Comparison of ENCODE assay signal across 15 cellular contexts in genomic region chr12:57218030-57218853, GRCh38. TPM values are rescaled to one million over a fixed set of nuclear protein-coding genes. Genes with fewer than 3 reads are reported as not detected.
DNase-seq lines count a peak whose midpoint lies in the region; ATAC-seq, FAIRE-seq and TF ChIP-seq lines count a peak whose summit lies in the region.
"Had no signal": no experiment of that assay in that cellular context is flagged by ENCODE, and none has a peak within 500 bp of the region (broad histone marks: within the 10 kb centered on the region; RNA-seq: fewer than 3 reads in every experiment).

No MANE protein-coding gene starts in this region.

- no peaks in the 10 kb centered on the region for H3K9me3 Mint-ChIP-seq in activated CD4-positive, alpha-beta T cell treated with anti-CD3 and anti-CD28 coated beads, Interleukin-2, amount 10 ng/mL, durations not matched to agents 24 days and 14 days
- H3K9me3 Mint-ChIP-seq: activated T-cell treated with anti-CD3 and anti-CD28 coated beads, Interleukin-2, amount 50 U/mL, for 72 hours had no signal

- no peaks in the 10 kb centered on the region for H3K79me1 ChIP-seq in H1 (ENCODE audit: low read depth, low read length)

- no peak for DNase-seq in activated CD4-positive, alpha-beta T cell treated with anti-CD3 and anti-CD28 coated beads, Interleukin-2, amount 10 ng/mL, durations not matched to agents 24 days and 14 days
- DNase-seq in activated CD4-positive, alpha-beta T cell treated with anti-CD3 and anti-CD28 coated beads, Interleukin-2, amount 50 U/mL, for 4 hours: no peak
- DNase-seq in NT2/D1 (ENCODE audit: low read depth, low spot score): no peak
- DNase-seq in H1 (ENCODE audit: low read depth in 1 of 2, low spot score in 2 of 2): peak in 1 of 2 experiments; percentile 49
- DNase-seq in prostate gland (ENCODE audit: low spot score): peak; percentile 67
- no peak for DNase-seq in mucosa of gallbladder (ENCODE audit: low spot score)
- no peak for DNase-seq in stimulated activated naive CD4-positive, alpha-beta T cell treated with Interleukin-2 at 50 U/mL for 16 hours (lab: John Stamatoyannopoulos, UW)
- DNase-seq: ACHN; activated T-cell treated with anti-CD3 and anti-CD28 coated beads, Interleukin-2, amount 50 U/mL, for 72 hours; NCI-H446 treated with DMSO at 0.1 percent for 48 hours; pancreas had no signal

- peaks cover 42% of the 10 kb centered on the region for H3K4me1 Mint-ChIP-seq in activated CD4-positive, alpha-beta T cell treated with anti-CD3 and anti-CD28 coated beads, Interleukin-2, amount 10 ng/mL, durations not matched to agents 24 days and 14 days

- no peak overlapping the region for H2AFZ ChIP-seq in H1 (ENCODE audit: low read length)

- H3K27ac ChIP-seq in H1 (ENCODE audit: low read depth, low read length) (no peak overlapping the region), prostate gland (peak overlapping the region in 1 of 2 donors; percentile 42)
- H3K27ac ChIP-seq: pancreas had no signal

- TF ChIP-seq POLR2A in H1 (IDR thresholded peaks at IDR 0.05; ENCODE audit: control extremely low read depth in 1 of 2, low read depth in 2 of 2, low read length in 2 of 2) (no peak), prostate gland (IDR thresholded peaks at IDR 0.05) (no peak)

- 54% methylated on average over 5 of the region's 5 CpGs; no CpG with 5 or more reads in 1 of the 2 experiments for WGBS in H1 (ENCODE audit: extremely low coverage in 1 of 2, insufficient coverage in 1 of 2, insufficient read length in 1 of 2, insufficient replicate concordance in 2 of 2, low coverage in 1 of 2, low lambda C conversion rate in 2 of 2, missing lambda C conversion rate in 1 of 2), 2 experiments
- 81% methylated on average over 5 of the region's 5 CpGs for WGBS in prostate gland

- H3K27me3 Mint-ChIP-seq in activated CD4-positive, alpha-beta T cell treated with anti-CD3 and anti-CD28 coated beads, Interleukin-2, amount 10 ng/mL, durations not matched to agents 24 days and 14 days: peaks cover 83% of the 10 kb centered on the region

- no peak overlapping the region for H3K27ac Mint-ChIP-seq in activated CD4-positive, alpha-beta T cell treated with anti-CD3 and anti-CD28 coated beads, Interleukin-2, amount 10 ng/mL, durations not matched to agents 24 days and 14 days
- H3K27ac Mint-ChIP-seq: activated T-cell treated with anti-CD3 and anti-CD28 coated beads, Interleukin-2, amount 50 U/mL, for 72 hours had no signal

- H4K91ac ChIP-seq in H1 (replicated peaks; ENCODE audit: insufficient read length, low read length): peak overlapping the region; percentile 45

- no peak overlapping the region for H3K4ac ChIP-seq in H1 (replicated peaks; ENCODE audit: insufficient read length, low read depth, low read length)

- peaks cover 59% of the 10 kb centered on the region for H3K4me1 ChIP-seq in NT2/D1 (ENCODE audit: insufficient read depth, insufficient read length)
- peaks cover 9 to 62% (median 45%) of the 10 kb centered on the region in 4 experiments for H3K4me1 ChIP-seq in H1 (replicated peaks in 1 of 4; ENCODE audit: control insufficient read depth in 3 of 4, insufficient read depth in 4 of 4, low read length in 3 of 4)
- H3K4me1 ChIP-seq in prostate gland (replicated peaks): peaks cover 20% of the 10 kb centered on the region

- peaks cover 7% of the 10 kb centered on the region for H3K36me3 ChIP-seq in NT2/D1 (ENCODE audit: insufficient read depth, insufficient read length, low read length)
- no peaks in the 10 kb centered on the region for H3K36me3 ChIP-seq in H1 (ENCODE audit: control insufficient read depth in 2 of 4, insufficient read depth in 4 of 4, low read length in 3 of 4)
- no peaks in the 10 kb centered on the region for H3K36me3 ChIP-seq in prostate gland
- H3K36me3 ChIP-seq: HAP-1, pancreas had no signal

- no peak for FAIRE-seq in H1 (lab: Jason Lieb, UNC)
- FAIRE-seq: pancreas had no signal

- H3K9me3 ChIP-seq in NT2/D1 (ENCODE audit: insufficient read depth, low read length) (no peaks in the 10 kb centered on the region), H1 (ENCODE audit: insufficient read depth in 2 of 2, low read depth in 1 of 2, low read length in 1 of 2) (no peaks in the 10 kb centered on the region), prostate gland (no peaks in the 10 kb centered on the region)
- H3K9me3 ChIP-seq: HAP-1, pancreas had no signal

- CTCF ChIA-PET in H1 (lab: Charles Lee; ENCODE audit: partially characterized antibody): interaction anchor here (0.9 to 10.1 kb wide), 3 partner anchors 21 to 45 kb away, joined by 3 to 726 read pairs (median 3); partner anchors contain the start of genes SHMT2 and STAC3

- no peak overlapping the region for H2BK20ac ChIP-seq in H1 (ENCODE audit: low read length)

- intact Hi-C loops in activated CD4-positive, alpha-beta T cell treated with anti-CD3 and anti-CD28 coated beads, Interleukin-2, amount 10 ng/mL, durations not matched to agents 24 days and 14 days (cut with micrococcal nuclease): no loop called here
- intact Hi-C loops in prostate gland (cut with DNase I): no loop called here

- H3K4me3 ChIP-seq in NT2/D1 (ENCODE audit: insufficient read length, low read depth): no peak overlapping the region
- no peak overlapping the region for H3K4me3 ChIP-seq in H1 (ENCODE audit: extremely low read depth in 1 of 4, insufficient read depth in 2 of 4, low read depth in 3 of 4, low read length in 4 of 4)
- H3K4me3 ChIP-seq in prostate gland: no peak overlapping the region

- no peak overlapping the region for H3K56ac ChIP-seq in H1 (replicated peaks; ENCODE audit: insufficient read length, low read depth, low read length)

- no peak overlapping the region for H4K5ac ChIP-seq in H1 (ENCODE audit: insufficient read length, low read depth, low read length)

- H2AK5ac ChIP-seq in H1 (ENCODE audit: low read depth, low read length): peak overlapping the region; percentile 82

- H3K27me3 ChIP-seq in NT2/D1 (ENCODE audit: insufficient read depth, insufficient read length) (peaks cover 90% of the 10 kb centered on the region), H1 (replicated peaks in 1 of 4; ENCODE audit: control insufficient read depth in 3 of 4, extremely low read depth in 1 of 4, insufficient read depth in 3 of 4, low read length in 3 of 4) (peaks cover 78 to 94% (median 92%) of the 10 kb centered on the region in 4 experiments), prostate gland (replicated peaks; ENCODE audit: insufficient read depth) (peaks cover 2% of the 10 kb centered on the region)

- TF ChIP-seq EP300 in H1 (IDR thresholded peaks at IDR 0.05; ENCODE audit: borderline replicate concordance in 1 of 2, low read depth in 2 of 2, low read length in 2 of 2): no peak

- H4K8ac ChIP-seq in H1 (ENCODE audit: extremely low read depth, insufficient read depth, low read length): no peak overlapping the region

- H3K18ac ChIP-seq in H1 (ENCODE audit: extremely low read depth, low read length): no peak overlapping the region

- H2BK120ac ChIP-seq in H1 (replicated peaks; ENCODE audit: low read depth, low read length): peak overlapping the region; percentile 19

- H3K4me3 Mint-ChIP-seq in activated CD4-positive, alpha-beta T cell treated with anti-CD3 and anti-CD28 coated beads, Interleukin-2, amount 10 ng/mL, durations not matched to agents 24 days and 14 days: peak overlapping the region; percentile 86

- H2BK12ac ChIP-seq in H1 (ENCODE audit: low read depth, low read length): 0 out of 2 replicates have a peak overlapping the region, but pooled peaks have one; percentile 84

- H2BK15ac ChIP-seq in H1 (ENCODE audit: low read length): peak overlapping the region; percentile 98; the same call in 1 of the 2 replicates

- H2BK5ac ChIP-seq in H1 (ENCODE audit: low read depth, low read length): no peak overlapping the region; the same call in 1 of the 2 replicates

- H3K23ac ChIP-seq in H1 (ENCODE audit: insufficient read length): no peak overlapping the region

- POLR2A ChIA-PET in H1 (lab: Charles Lee; ENCODE audit: partially characterized antibody): interaction anchor here (0.9 to 8.8 kb wide), 5 partner anchors 17 to 269 kb away, joined by 3 to 686 read pairs (median 4); partner anchors contain the start of genes INHBE, MARS1 and SHMT2

- no peak for ATAC-seq in GM18498 (IDR thresholded peaks at IDR 0.05; ENCODE audit: unreplicated experiment)
- ATAC-seq: activated T-cell treated with anti-CD3 and anti-CD28 coated beads, Interleukin-2, amount 50 U/mL, for 72 hours; pancreas; Right ventricle myocardium inferior had no signal

- H3K36me3 Mint-ChIP-seq in activated CD4-positive, alpha-beta T cell treated with anti-CD3 and anti-CD28 coated beads, Interleukin-2, amount 10 ng/mL, durations not matched to agents 24 days and 14 days (ENCODE audit: low read depth): peaks cover 2% of the 10 kb centered on the region

- no peaks in the 10 kb centered on the region for H3K79me2 ChIP-seq in H1 (ENCODE audit: control insufficient read depth in 1 of 2, insufficient read depth in 2 of 2, low read length in 2 of 2)

- H3K9ac ChIP-seq in NT2/D1 (ENCODE audit: insufficient read length, low read depth): peak overlapping the region; percentile 75
- no peak overlapping the region for H3K9ac ChIP-seq in H1 (replicated peaks in 1 of 4; ENCODE audit: extremely low read depth in 1 of 4, low read depth in 3 of 4, low read length in 3 of 4)

- H3K23me2 ChIP-seq in H1 (ENCODE audit: low read depth, low read length): peaks cover 7% of the 10 kb centered on the region; the same call in 1 of the 2 replicates

- peak overlapping the region in 1 of 2 experiments; percentile 91; a peak in 1 of 4 replicates for H3K4me2 ChIP-seq in H1 (ENCODE audit: insufficient read depth in 1 of 2, low read depth in 2 of 2, low read length in 2 of 2)

- TF ChIP-seq RAD21 in H1 (IDR thresholded peaks at IDR 0.05 in 1 of 2, conservative IDR thresholded peaks at IDR 0.05 in 1 of 2; ENCODE audit: low read depth in 2 of 2, low read length in 2 of 2): no peak

- H4K20me1 ChIP-seq in H1 (replicated peaks in 1 of 2; ENCODE audit: control insufficient read depth in 1 of 2, insufficient read depth in 2 of 2, low read length in 2 of 2): peaks cover 13 to 38% of the 10 kb centered on the region in 2 experiments

- TF ChIP-seq CTCF in H1 (IDR thresholded peaks at IDR 0.05; ENCODE audit: control extremely low read depth in 1 of 3, insufficient read depth in 1 of 3, low read depth in 1 of 3, low read length in 3 of 3) (no peak), prostate gland (IDR thresholded peaks at IDR 0.05) (no peak)

- H3K14ac ChIP-seq in H1 (ENCODE audit: insufficient read length): no peak overlapping the region

RNA-seq across cellular contexts. Expression of gene NXPH4, which starts 1.6 kb away (rescaled TPM):
- total RNA-seq in activated CD4-positive, alpha-beta T cell treated with anti-CD3 and anti-CD28 coated beads, Interleukin-2, amount 10 ng/mL, durations not matched to agents 24 days and 14 days: 0.47 and 0.73 TPM in 2 replicates
- 1.7 and 1.8 TPM in 2 replicates for total RNA-seq in H1 (2021; fragmentation: NEBNext Ultra II Directional; extraction: Animal tissue kit (Norgen Biotek cat#: 25700))
- 0.92 and 1.4 TPM in 2 replicates for polyA plus RNA-seq in H1 (2011; rRNA removed)
- 0.48 TPM for polyA plus RNA-seq in H1 (2011; cell fraction: cytosol; rRNA removed)
- polyA plus RNA-seq in H1 (2011; cell fraction: nucleus; rRNA removed): 1.7 TPM
- 1.7 to 3.4 TPM (median 2.3 TPM) in 4 replicates for polyA plus RNA-seq in H1 (2012, experiment 1 of 2)
- 1.5 TPM for polyA plus RNA-seq in H1 (2012, experiment 2 of 2)
- 3.2 TPM for polyA plus RNA-seq in H1 (2013, experiment 1 of 2)
- 3.0 TPM for polyA plus RNA-seq in H1 (2013, experiment 2 of 2)
- 0.59 and 0.63 TPM in 2 replicates for polyA minus RNA-seq in H1 (2011; rRNA and poly(A)+ RNA removed)
- 1.3 TPM for polyA minus RNA-seq in H1 (2011; cell fraction: cytosol; rRNA and poly(A)+ RNA removed)
- polyA minus RNA-seq in H1 (2011; cell fraction: nucleus; rRNA and poly(A)+ RNA removed): 1.00 TPM
- total RNA-seq in prostate gland (10 to 100 TPM; 10.2 to 18.1 TPM), mucosa of gallbladder (0.83 TPM)
- total RNA-seq: liver had no signal

RNA-seq across cellular contexts. Expression of gene SHMT2, which starts 11.3 kb away (rescaled TPM):
- total RNA-seq in activated CD4-positive, alpha-beta T cell treated with anti-CD3 and anti-CD28 coated beads, Interleukin-2, amount 10 ng/mL, durations not matched to agents 24 days and 14 days: 297 and 310 TPM in 2 replicates
- 274 and 283 TPM in 2 replicates for total RNA-seq in H1 (2021; fragmentation: NEBNext Ultra II Directional; extraction: Animal tissue kit (Norgen Biotek cat#: 25700))
- 520 and 847 TPM in 2 replicates for polyA plus RNA-seq in H1 (2011; rRNA removed)
- 535 TPM for polyA plus RNA-seq in H1 (2011; cell fraction: cytosol; rRNA removed)
- polyA plus RNA-seq in H1 (2011; cell fraction: nucleus; rRNA removed): 681 TPM
- 231 to 352 TPM (median 336 TPM) in 4 replicates for polyA plus RNA-seq in H1 (2012, experiment 1 of 2)
- 385 TPM for polyA plus RNA-seq in H1 (2012, experiment 2 of 2)
- polyA plus RNA-seq in H1 (2013, experiment 1 of 2): 209 TPM
- polyA plus RNA-seq in H1 (2013, experiment 2 of 2): 189 TPM
- polyA minus RNA-seq in H1 (2011; rRNA and poly(A)+ RNA removed): 316 and 343 TPM in 2 replicates
- polyA minus RNA-seq in H1 (2011; cell fraction: cytosol; rRNA and poly(A)+ RNA removed): 236 TPM
- polyA minus RNA-seq in H1 (2011; cell fraction: nucleus; rRNA and poly(A)+ RNA removed): 206 TPM
- total RNA-seq in prostate gland (10 to 100 TPM; 49.6 to 51.4 TPM), mucosa of gallbladder (65.1 TPM)

RNA-seq across cellular contexts. Expression of gene STAC3, which starts 32.7 kb away (rescaled TPM):
- 4.9 and 5.5 TPM in 2 replicates for total RNA-seq in activated CD4-positive, alpha-beta T cell treated with anti-CD3 and anti-CD28 coated beads, Interleukin-2, amount 10 ng/mL, durations not matched to agents 24 days and 14 days
- 1.3 and 1.9 TPM in 2 replicates for total RNA-seq in H1 (2021; fragmentation: NEBNext Ultra II Directional; extraction: Animal tissue kit (Norgen Biotek cat#: 25700))
- polyA plus RNA-seq in H1 (2011; rRNA removed): 0.70 and 0.77 TPM in 2 replicates
- 1.9 TPM for polyA plus RNA-seq in H1 (2011; cell fraction: cytosol; rRNA removed)
- 3.4 TPM for polyA plus RNA-seq in H1 (2011; cell fraction: nucleus; rRNA removed)
- polyA plus RNA-seq in H1 (2012, experiment 1 of 2): 1.6 to 2.9 TPM (median 2.3 TPM) in 4 replicates
- polyA plus RNA-seq in H1 (2012, experiment 2 of 2): 0.72 TPM
- polyA plus RNA-seq in H1 (2013, experiment 1 of 2): 0.79 TPM
- polyA plus RNA-seq in H1 (2013, experiment 2 of 2): 0.81 TPM
- 0.71 and 0.98 TPM in 2 replicates for polyA minus RNA-seq in H1 (2011; rRNA and poly(A)+ RNA removed)
- polyA minus RNA-seq in H1 (2011; cell fraction: cytosol; rRNA and poly(A)+ RNA removed): 2.1 TPM
- 2.4 TPM for polyA minus RNA-seq in H1 (2011; cell fraction: nucleus; rRNA and poly(A)+ RNA removed)
- total RNA-seq in prostate gland (10 to 100 TPM in 1 of 2 donors, 1 to 10 TPM in 1; 4.8 to 20.9 TPM), mucosa of gallbladder (3.6 TPM)
